ENCODE assay signal across 1 cellular context in the genomic region with DNA sequence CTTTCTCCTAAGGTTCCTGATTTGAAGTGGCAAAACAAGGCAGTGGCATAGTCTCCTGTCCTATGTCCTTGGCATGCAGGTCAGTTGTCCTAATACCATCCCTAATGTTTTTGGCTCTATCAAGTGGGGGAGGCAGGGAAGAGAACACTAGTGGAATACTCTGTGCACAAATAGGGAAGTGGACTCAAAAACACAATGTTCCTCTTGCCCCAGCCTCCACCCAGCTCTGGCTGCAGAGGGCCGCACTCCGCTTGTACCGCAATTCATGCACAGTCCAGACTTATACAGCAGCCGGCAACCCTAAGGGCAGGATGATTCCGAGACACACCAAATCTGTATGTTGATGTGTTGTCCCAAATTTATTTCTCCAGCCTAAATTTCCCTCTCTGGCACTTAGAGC.
TF ChIP-seq lines count a peak whose summit lies in the region.

No MANE protein-coding gene starts in this region.

TF ChIP-seq in IMR-90, 13 proteins besides CTCF, POLR2A, EP300 and RAD21 (continued from another document):
- TF ChIP-seq, protein P1, sequence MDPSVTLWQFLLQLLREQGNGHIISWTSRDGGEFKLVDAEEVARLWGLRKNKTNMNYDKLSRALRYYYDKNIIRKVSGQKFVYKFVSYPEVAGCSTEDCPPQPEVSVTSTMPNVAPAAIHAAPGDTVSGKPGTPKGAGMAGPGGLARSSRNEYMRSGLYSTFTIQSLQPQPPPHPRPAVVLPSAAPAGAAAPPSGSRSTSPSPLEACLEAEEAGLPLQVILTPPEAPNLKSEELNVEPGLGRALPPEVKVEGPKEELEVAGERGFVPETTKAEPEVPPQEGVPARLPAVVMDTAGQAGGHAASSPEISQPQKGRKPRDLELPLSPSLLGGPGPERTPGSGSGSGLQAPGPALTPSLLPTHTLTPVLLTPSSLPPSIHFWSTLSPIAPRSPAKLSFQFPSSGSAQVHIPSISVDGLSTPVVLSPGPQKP (IDR thresholded peaks at IDR 0.05; ENCODE audit: borderline replicate concordance, low read depth, low read length) = no peak
- TF ChIP-seq BHLHE40 (IDR thresholded peaks at IDR 0.05; ENCODE audit: low read depth, low read length) (no peak), NFE2L2 (IDR thresholded peaks at IDR 0.05; ENCODE audit: low read depth, low read length) (no peak), RCOR1 (IDR thresholded peaks at IDR 0.05; ENCODE audit: insufficient replicate concordance, low read length) (no peak), MXI1 (IDR thresholded peaks at IDR 0.05; ENCODE audit: borderline replicate concordance, low read depth, low read length) (no peak), SMC3 (IDR thresholded peaks at IDR 0.05; ENCODE audit: low read depth, low read length) (no peak), CHD1 (IDR thresholded peaks at IDR 0.05; ENCODE audit: low read depth, low read length) (no peak)
